ENCODE assay signal across 15 cellular contexts in genomic region chr11:112118176-112118575, GRCh38. TPM values are rescaled to one million over a fixed set of nuclear protein-coding genes. Genes with fewer than 3 reads are reported as not detected.
DNase-seq lines count a peak whose midpoint lies in the region; ATAC-seq lines count a peak whose summit lies in the region.
"Had no signal": no experiment of that assay in that cellular context is flagged by ENCODE, and none has a peak within 500 bp of the region (broad histone marks: within the 10 kb centered on the region; RNA-seq: fewer than 3 reads in every experiment).

No MANE protein-coding gene starts in this region.

- ATAC-seq in activated CD8-positive, alpha-beta memory T cell treated with anti-CD3 and anti-CD28 coated beads, Interleukin-2, amount 10 ng/mL, durations not matched to agents 7 days and 5 days, result peak; percentile 61
- peak; percentile 80 for ATAC-seq in stimulated activated naive CD8-positive, alpha-beta T cell treated with anti-CD3 and anti-CD28 coated beads, Interleukin-15, amount 100 ng/mL, for 72 hours
- ATAC-seq: HepG2 had no signal

- peak; percentile 52 for DNase-seq in activated CD8-positive, alpha-beta memory T cell treated with anti-CD3 and anti-CD28 coated beads, Interleukin-2, amount 10 ng/mL, durations not matched to agents 7 days and 5 days
- no peak for DNase-seq in activated CD8-positive, alpha-beta memory T cell treated with anti-CD3 and anti-CD28 coated beads, Interleukin-2, amount 50 U/mL, for 4 hours
- DNase-seq in NCI-H2171 treated with DMSO at 0.1 percent for 48 hours (lab: John Stamatoyannopoulos, UW) (peak; percentile 62), NCI-H748 treated with DMSO at 0.1 percent for 48 hours (lab: John Stamatoyannopoulos, UW) (no peak), NCI-H1694 (lab: John Stamatoyannopoulos, UW) (no peak)
- peak; percentile 8 for DNase-seq in activated naive CD8-positive, alpha-beta T cell treated with anti-CD3 and anti-CD28 coated beads for 36 hours
- peak in 1 of 2 donors; percentile 49 for DNase-seq in stimulated activated naive CD8-positive, alpha-beta T cell treated with anti-CD3 and anti-CD28 coated beads, Interleukin-15, amount 100 ng/mL, for 72 hours
- DNase-seq: H9, Karpas-422, MV-4-11, NCI-H1436, NCI-H345, SW 1271 had no signal

- H3K4me1 Mint-ChIP-seq in activated CD8-positive, alpha-beta memory T cell treated with anti-CD3 and anti-CD28 coated beads, Interleukin-2, amount 10 ng/mL, durations not matched to agents 7 days and 5 days, result peaks cover 32% of the 10 kb centered on the region
- H3K4me1 Mint-ChIP-seq in activated naive CD8-positive, alpha-beta T cell treated with anti-CD3 and anti-CD28 coated beads for 36 hours, result peaks cover 30% of the 10 kb centered on the region
- H3K4me1 Mint-ChIP-seq in stimulated activated naive CD8-positive, alpha-beta T cell treated with anti-CD3 and anti-CD28 coated beads, Interleukin-15, amount 100 ng/mL, for 72 hours, result peaks cover 21% of the 10 kb centered on the region
- H3K4me1 Mint-ChIP-seq: H9 had no signal

- CTCF ChIA-PET in activated CD8-positive, alpha-beta memory T cell treated with anti-CD3 and anti-CD28 coated beads, Interleukin-2, amount 10 ng/mL, durations not matched to agents 7 days and 5 days (lab: Charles Lee), result interaction anchor here (1.4 kb wide), 1 partner anchor 162 kb away, joined by 4 read pairs; no protein-coding TSS in a partner anchor

- no peak overlapping the region for H3K4me3 Mint-ChIP-seq in activated CD8-positive, alpha-beta memory T cell treated with anti-CD3 and anti-CD28 coated beads, Interleukin-2, amount 10 ng/mL, durations not matched to agents 7 days and 5 days
- H3K4me3 Mint-ChIP-seq in activated naive CD8-positive, alpha-beta T cell treated with anti-CD3 and anti-CD28 coated beads for 36 hours, result no peak overlapping the region
- no peak overlapping the region for H3K4me3 Mint-ChIP-seq in stimulated activated naive CD8-positive, alpha-beta T cell treated with anti-CD3 and anti-CD28 coated beads, Interleukin-15, amount 100 ng/mL, for 72 hours
- H3K4me3 Mint-ChIP-seq: H9 had no signal

- no peak overlapping the region for H3K27ac Mint-ChIP-seq in activated CD8-positive, alpha-beta memory T cell treated with anti-CD3 and anti-CD28 coated beads, Interleukin-2, amount 10 ng/mL, durations not matched to agents 7 days and 5 days
- no peak overlapping the region for H3K27ac Mint-ChIP-seq in activated naive CD8-positive, alpha-beta T cell treated with anti-CD3 and anti-CD28 coated beads for 36 hours
- H3K27ac Mint-ChIP-seq in stimulated activated naive CD8-positive, alpha-beta T cell treated with anti-CD3 and anti-CD28 coated beads, Interleukin-15, amount 100 ng/mL, for 72 hours, result no peak overlapping the region
- H3K27ac Mint-ChIP-seq: H9 had no signal

- H3K27me3 Mint-ChIP-seq in activated CD8-positive, alpha-beta memory T cell treated with anti-CD3 and anti-CD28 coated beads, Interleukin-2, amount 10 ng/mL, durations not matched to agents 7 days and 5 days, result no peaks in the 10 kb centered on the region
- no peaks in the 10 kb centered on the region for H3K27me3 Mint-ChIP-seq in activated naive CD8-positive, alpha-beta T cell treated with anti-CD3 and anti-CD28 coated beads for 36 hours
- no peaks in the 10 kb centered on the region for H3K27me3 Mint-ChIP-seq in stimulated activated naive CD8-positive, alpha-beta T cell treated with anti-CD3 and anti-CD28 coated beads, Interleukin-15, amount 100 ng/mL, for 72 hours

- peaks cover 2% of the 10 kb centered on the region for H3K36me3 Mint-ChIP-seq in activated CD8-positive, alpha-beta memory T cell treated with anti-CD3 and anti-CD28 coated beads, Interleukin-2, amount 10 ng/mL, durations not matched to agents 7 days and 5 days
- no peaks in the 10 kb centered on the region for H3K36me3 Mint-ChIP-seq in activated naive CD8-positive, alpha-beta T cell treated with anti-CD3 and anti-CD28 coated beads for 36 hours

- no peaks in the 10 kb centered on the region for H3K9me3 Mint-ChIP-seq in activated CD8-positive, alpha-beta memory T cell treated with anti-CD3 and anti-CD28 coated beads, Interleukin-2, amount 10 ng/mL, durations not matched to agents 7 days and 5 days (ENCODE audit: low read depth)
- no peaks in the 10 kb centered on the region for H3K9me3 Mint-ChIP-seq in activated naive CD8-positive, alpha-beta T cell treated with anti-CD3 and anti-CD28 coated beads for 36 hours
- no peaks in the 10 kb centered on the region for H3K9me3 Mint-ChIP-seq in stimulated activated naive CD8-positive, alpha-beta T cell treated with anti-CD3 and anti-CD28 coated beads, Interleukin-15, amount 100 ng/mL, for 72 hours

RNA-seq across cellular contexts. Expression of gene SDHD, which starts 31.5 kb away (rescaled TPM):
- 10 to 100 TPM; 71.8 to 93.5 TPM for total RNA-seq in activated CD8-positive, alpha-beta memory T cell treated with anti-CD3 and anti-CD28 coated beads, Interleukin-2, amount 10 ng/mL, durations not matched to agents 7 days and 5 days
- 100 to 1,000 TPM; 118 to 128 TPM for total RNA-seq in activated naive CD8-positive, alpha-beta T cell treated with anti-CD3 and anti-CD28 coated beads for 36 hours

RNA-seq across cellular contexts. Expression of gene TIMM8B, which starts 31.6 kb away (rescaled TPM):
- 10 to 100 TPM; 44.2 to 59.8 TPM for total RNA-seq in activated CD8-positive, alpha-beta memory T cell treated with anti-CD3 and anti-CD28 coated beads, Interleukin-2, amount 10 ng/mL, durations not matched to agents 7 days and 5 days
- 10 to 100 TPM; 75.5 to 80.0 TPM for total RNA-seq in activated naive CD8-positive, alpha-beta T cell treated with anti-CD3 and anti-CD28 coated beads for 36 hours

RNA-seq across cellular contexts. Expression of gene NKAPD1, which starts 44.1 kb away (rescaled TPM):
- total RNA-seq in activated CD8-positive, alpha-beta memory T cell treated with anti-CD3 and anti-CD28 coated beads, Interleukin-2, amount 10 ng/mL, durations not matched to agents 7 days and 5 days, result 10 to 100 TPM; 20.6 to 22.5 TPM
- 10 to 100 TPM; 28.5 to 31.7 TPM for total RNA-seq in activated naive CD8-positive, alpha-beta T cell treated with anti-CD3 and anti-CD28 coated beads for 36 hours

RNA-seq across cellular contexts. Expression of gene PIH1D2, which starts 44.4 kb away (rescaled TPM):
- under 1 TPM in 1 of 2 experiments, not detected in 1; 0.49 TPM for total RNA-seq in activated CD8-positive, alpha-beta memory T cell treated with anti-CD3 and anti-CD28 coated beads, Interleukin-2, amount 10 ng/mL, durations not matched to agents 7 days and 5 days
- under 1 TPM; 0.32 to 0.82 TPM for total RNA-seq in activated naive CD8-positive, alpha-beta T cell treated with anti-CD3 and anti-CD28 coated beads for 36 hours

RNA-seq across cellular contexts. Expression of gene IL18, which starts 45.7 kb away (rescaled TPM):
- total RNA-seq in activated CD8-positive, alpha-beta memory T cell treated with anti-CD3 and anti-CD28 coated beads, Interleukin-2, amount 10 ng/mL, durations not matched to agents 7 days and 5 days, result under 1 TPM in 1 of 2 experiments, not detected in 1; 0.33 TPM
- total RNA-seq in activated naive CD8-positive, alpha-beta T cell treated with anti-CD3 and anti-CD28 coated beads for 36 hours, result under 1 TPM in 1 of 2 experiments, not detected in 1; 0.14 TPM
- total RNA-seq: RPMI7951 had no signal

Comparison
In these comparisons a context has a peak if more than half of its experiments do, and no peak if none do; other contexts are left out.
1. DNase-seq: peak in activated CD8-positive, alpha-beta memory T cell treated with anti-CD3 and anti-CD28 coated beads, Interleukin-2, amount 10 ng/mL, durations not matched to agents 7 days and 5 days (single experiment), NCI-H2171 treated with DMSO at 0.1 percent for 48 hours (single experiment) and activated naive CD8-positive, alpha-beta T cell treated with anti-CD3 and anti-CD28 coated beads for 36 hours (single experiment); none in activated CD8-positive, alpha-beta memory T cell treated with anti-CD3 and anti-CD28 coated beads, Interleukin-2, amount 50 U/mL, for 4 hours (single experiment), NCI-H748 treated with DMSO at 0.1 percent for 48 hours (single experiment) and NCI-H1694 (single experiment).